In genomic region chr14:56217380-56218045, GRCh38 we compare ENCODE assay signal across 22 cellular contexts.
DNase-seq lines count a peak whose midpoint lies in the region; ATAC-seq and TF ChIP-seq lines count a peak whose summit lies in the region.
"Had no signal": no experiment of that assay in that cellular context is flagged by ENCODE, and none has a peak within 500 bp of the region (broad histone marks: within the 10 kb centered on the region; RNA-seq: fewer than 3 reads in every experiment).

No MANE protein-coding gene starts in this region.

- no peak for DNase-seq in IMR-90
- DNase-seq in chondrocyte (ENCODE audit: low spot score): no peak
- peak; percentile 32 for DNase-seq in renal cortical epithelial cell (ENCODE audit: low read depth)
- no peak for DNase-seq in MM.1S
- DNase-seq in ovary: no peak
- DNase-seq: activated CD4-positive, CD25-positive, alpha-beta regulatory T cell; activated CD8-positive, alpha-beta T cell treated with anti-CD3 and anti-CD28 coated beads, Interleukin-2, amount 10 ng/mL, durations not matched to agents 7 days and 5 days; activated naive CD4-positive, alpha-beta T cell treated with Interleukin-2 at 50 U/mL for 16 hours; activated T-cell treated with anti-CD3 and anti-CD28 coated beads, Interleukin-2, amount 50 U/mL, for 24 hours; Calu3; effector memory CD4-positive, alpha-beta T cell; esophagus squamous epithelium; HCEC 1CT; stimulated activated CD4-positive, alpha-beta T cell treated with anti-CD3 and anti-CD28 coated beads, Interleukin-2, amount 100 ng/mL, for 24 hours; stimulated activated naive B cell treated with anti-CD40 and anti-IgM and Interleukin-4, amounts not matched to agents 10 μg/mL and 1 μg/mL and 100 μg/mL, for 72 hours had no signal

- H3K9me2 ChIP-seq in OCI-LY1 (ENCODE audit: low read depth, low read length) (no peaks in the 10 kb centered on the region), MM.1S (replicated peaks; ENCODE audit: insufficient read depth, low read length) (no peaks in the 10 kb centered on the region)

- H3K14ac ChIP-seq in IMR-90 (replicated peaks; ENCODE audit: low read depth, low read length): peak overlapping the region; percentile 27; the same call in 1 of the 2 replicates

- no peak overlapping the region; a peak in 1 of 4 replicates for H4K8ac ChIP-seq in IMR-90 (ENCODE audit: low read depth in 2 of 2, low read length in 2 of 2)

- no peak overlapping the region for H2BK5ac ChIP-seq in IMR-90 (ENCODE audit: low read depth, low read length, poor library complexity, severe bottlenecking)

- POLR2A ChIA-PET in IMR-90 (lab: Charles Lee; ENCODE audit: unreplicated experiment): no interaction called here

- H3K27ac Mint-ChIP-seq in chondrocyte (ENCODE audit: unreplicated experiment): no peak overlapping the region
- H3K27ac Mint-ChIP-seq: activated CD8-positive, alpha-beta T cell treated with anti-CD3 and anti-CD28 coated beads, Interleukin-2, amount 10 ng/mL, durations not matched to agents 7 days and 5 days; activated T-cell treated with anti-CD3 and anti-CD28 coated beads, Interleukin-2, amount 50 U/mL, for 24 hours; natural killer cell treated with Interleukin-12 subunit alpha and Interleukin-12 subunit beta and Interleukin-15 and Interleukin-18, amount 100 ng/mL, for 72 hours; stimulated activated naive B cell treated with anti-CD40 and anti-IgM and Interleukin-4, amounts not matched to agents 10 μg/mL and 1 μg/mL and 100 μg/mL, for 72 hours had no signal

- peak overlapping the region; percentile 56; the same call in 1 of the 2 replicates for H3K23ac ChIP-seq in IMR-90 (ENCODE audit: low read depth, low read length)

- ATAC-seq in IMR-90 (ENCODE audit: low read depth) (no peak), GM19035 (IDR thresholded peaks at IDR 0.05; ENCODE audit: unreplicated experiment) (no peak)
- ATAC-seq: activated CD8-positive, alpha-beta T cell treated with anti-CD3 and anti-CD28 coated beads, Interleukin-2, amount 10 ng/mL, durations not matched to agents 7 days and 5 days; left cardiac atrium; natural killer cell treated with Interleukin-12 subunit alpha and Interleukin-12 subunit beta and Interleukin-15 and Interleukin-18, amount 100 ng/mL, for 72 hours had no signal

- intact Hi-C loops in IMR-90 (cut with micrococcal nuclease): no loop called here
- intact Hi-C loops in ovary (cut with DNase I): no loop called here

- no peak for TF ChIP-seq POLR2A in IMR-90 (IDR thresholded peaks at IDR 0.05; ENCODE audit: low read depth, low read length)
- TF ChIP-seq POLR2A in ovary (IDR thresholded peaks at IDR 0.05): no peak

- no peak overlapping the region for H3K4me3 ChIP-seq in IMR-90 (ENCODE audit: insufficient read depth, low read depth, low read length)
- peak overlapping the region; percentile 24 for H3K4me3 ChIP-seq in OCI-LY1 (ENCODE audit: low read depth, low read length, poor library complexity, severe bottlenecking)
- H3K4me3 ChIP-seq in MM.1S (ENCODE audit: low read length): no peak overlapping the region
- no peak overlapping the region for H3K4me3 ChIP-seq in ovary
- H3K4me3 ChIP-seq: esophagus squamous epithelium, prostate gland, thyroid gland had no signal

- TF ChIP-seq CTCF in IMR-90 (conservative IDR thresholded peaks at IDR 0.05; ENCODE audit: low read depth, low read length) (no peak), OCI-LY1 (IDR thresholded peaks at IDR 0.05; ENCODE audit: low read length) (no peak), chondrocyte (IDR thresholded peaks at IDR 0.05) (peak; percentile 23), MM.1S (IDR thresholded peaks at IDR 0.05; ENCODE audit: low read length) (no peak), ovary (IDR thresholded peaks at IDR 0.05) (no peak)

- H4K91ac ChIP-seq in IMR-90 (ENCODE audit: insufficient read depth, low read depth, low read length): peak overlapping the region; percentile 15; the same call in 1 of the 2 replicates

- TF ChIP-seq EP300 in ovary (IDR thresholded peaks at IDR 0.05): no peak

- H3K27ac ChIP-seq in IMR-90 (ENCODE audit: insufficient read depth, low read length) (no peak overlapping the region), OCI-LY1 (ENCODE audit: low read depth, low read length, poor library complexity, severe bottlenecking) (peak overlapping the region; percentile 71), MM.1S (ENCODE audit: low read length) (no peak overlapping the region), ovary (peak overlapping the region in 1 of 2 donors; percentile 31)
- H3K27ac ChIP-seq: esophagus squamous epithelium, prostate gland, thyroid gland had no signal

- H2AK5ac ChIP-seq in IMR-90 (ENCODE audit: low read depth, low read length): no peak overlapping the region

- H3K9me1 ChIP-seq in IMR-90 (ENCODE audit: insufficient read depth, low read length): peaks cover 18% of the 10 kb centered on the region

- H2AK9ac ChIP-seq in IMR-90 (replicated peaks; ENCODE audit: low read depth, low read length, poor library complexity): peak overlapping the region; percentile 44

- dilution Hi-C loops in IMR-90 (cut with HindIII; ENCODE audit: low sequenced_read_pairs, unreplicated experiment): no loop called here

- no peaks in the 10 kb centered on the region for H3K36me3 ChIP-seq in IMR-90 (ENCODE audit: control insufficient read depth, insufficient read depth, low read length)
- H3K36me3 ChIP-seq in OCI-LY1 (ENCODE audit: insufficient read depth, low read length): no peaks in the 10 kb centered on the region; the same call in 1 of the 2 replicates
- no peaks in the 10 kb centered on the region for H3K36me3 ChIP-seq in MM.1S (replicated peaks; ENCODE audit: insufficient read depth, low read length)
- no peaks in the 10 kb centered on the region for H3K36me3 ChIP-seq in ovary
- H3K36me3 ChIP-seq: esophagus squamous epithelium, prostate gland, thyroid gland had no signal

- BruUV-seq in IMR-90 (replicated peaks; lab: Mats Ljungman, UMichigan): no TSS peak

- H4K20me1 ChIP-seq in IMR-90 (ENCODE audit: insufficient read depth, low read length): no peaks in the 10 kb centered on the region; the same call in 1 of the 2 replicates
- no peaks in the 10 kb centered on the region for H4K20me1 ChIP-seq in OCI-LY1 (ENCODE audit: insufficient read depth, low read length)
- H4K20me1 ChIP-seq in MM.1S (ENCODE audit: insufficient read depth, low read length): no peaks in the 10 kb centered on the region

- H3K36me3 Mint-ChIP-seq in chondrocyte (ENCODE audit: low read depth): no peaks in the 10 kb centered on the region
- H3K36me3 Mint-ChIP-seq: natural killer cell treated with Interleukin-12 subunit alpha and Interleukin-12 subunit beta and Interleukin-15 and Interleukin-18, amount 100 ng/mL, for 72 hours; stimulated activated naive B cell treated with anti-CD40 and anti-IgM and Interleukin-4, amounts not matched to agents 10 μg/mL and 1 μg/mL and 100 μg/mL, for 72 hours had no signal

- H2BK120ac ChIP-seq in IMR-90 (ENCODE audit: low read depth, low read length): no peak overlapping the region

- H3K4me1 Mint-ChIP-seq in chondrocyte (ENCODE audit: low read depth): no peaks in the 10 kb centered on the region

- in situ Hi-C loops in IMR-90 (cut with MboI; ENCODE audit: low sequenced_read_pairs): no loop called here

- H3F3A ChIP-seq in OCI-LY1 (ENCODE audit: insufficient read depth, low read length) (no peaks in the 10 kb centered on the region), MM.1S (ENCODE audit: insufficient read depth, low read length) (no peaks in the 10 kb centered on the region)

- H3K56ac ChIP-seq in IMR-90 (ENCODE audit: extremely low read depth, insufficient read depth, low read length): no peak overlapping the region

- H3K27me3 ChIP-seq in IMR-90 (ENCODE audit: control insufficient read depth, insufficient read depth, low read length): no peaks in the 10 kb centered on the region
- H3K27me3 ChIP-seq in OCI-LY1 (ENCODE audit: insufficient read depth, low read length): no peaks in the 10 kb centered on the region
- H3K27me3 ChIP-seq in MM.1S (replicated peaks; ENCODE audit: insufficient read depth, low read length): no peaks in the 10 kb centered on the region
- H3K27me3 ChIP-seq in ovary: no peaks in the 10 kb centered on the region
- H3K27me3 ChIP-seq: esophagus squamous epithelium, thyroid gland had no signal

- WGBS in IMR-90 (ENCODE audit: extremely low coverage in 2 of 2, insufficient read length in 1 of 2), 2 experiments: no CpG with 5 or more reads among the region's 7 CpGs
- 57 to 73% (median 60%) methylated on average over 7 of the region's 7 CpGs for WGBS in ovary, 3 donors

- no peak overlapping the region for H3K4me2 ChIP-seq in IMR-90 (ENCODE audit: low read depth, low read length)
- H3K4me2 ChIP-seq in OCI-LY1 (ENCODE audit: low read length): peak overlapping the region; percentile 53
- H3K4me2 ChIP-seq in MM.1S (ENCODE audit: low read depth, low read length): no peak overlapping the region

- no peak overlapping the region for H4K5ac ChIP-seq in IMR-90 (ENCODE audit: low read depth, low read length)

- H3K9me3 Mint-ChIP-seq in chondrocyte (ENCODE audit: low read depth): no peaks in the 10 kb centered on the region
- H3K9me3 Mint-ChIP-seq: activated T-cell treated with anti-CD3 and anti-CD28 coated beads, Interleukin-2, amount 50 U/mL, for 24 hours; central memory CD8-positive, alpha-beta T cell; natural killer cell treated with Interleukin-12 subunit alpha and Interleukin-12 subunit beta and Interleukin-15 and Interleukin-18, amount 100 ng/mL, for 72 hours; stimulated activated naive B cell treated with anti-CD40 and anti-IgM and Interleukin-4, amounts not matched to agents 10 μg/mL and 1 μg/mL and 100 μg/mL, for 72 hours had no signal

- H2BK15ac ChIP-seq in IMR-90 (ENCODE audit: low read depth, low read length): peak overlapping the region; percentile 10; the same call in 1 of the 3 replicates

- H3K79me2 ChIP-seq in OCI-LY1 (ENCODE audit: insufficient read depth, low read length): no peaks in the 10 kb centered on the region
- H3K79me2 ChIP-seq in MM.1S (ENCODE audit: low read length): no peaks in the 10 kb centered on the region

- no peak overlapping the region for H2BK20ac ChIP-seq in IMR-90 (ENCODE audit: low read depth, low read length)

- peak overlapping the region; percentile 46; the same call in 1 of the 2 replicates for H3K4ac ChIP-seq in IMR-90 (ENCODE audit: low read depth, low read length)

- no peak overlapping the region for H3K4me3 Mint-ChIP-seq in chondrocyte (ENCODE audit: unreplicated experiment)
- H3K4me3 Mint-ChIP-seq: activated CD8-positive, alpha-beta T cell treated with anti-CD3 and anti-CD28 coated beads, Interleukin-2, amount 10 ng/mL, durations not matched to agents 7 days and 5 days; activated T-cell treated with anti-CD3 and anti-CD28 coated beads, Interleukin-2, amount 50 U/mL, for 24 hours; central memory CD8-positive, alpha-beta T cell; natural killer cell treated with Interleukin-12 subunit alpha and Interleukin-12 subunit beta and Interleukin-15 and Interleukin-18, amount 100 ng/mL, for 72 hours; stimulated activated naive B cell treated with anti-CD40 and anti-IgM and Interleukin-4, amounts not matched to agents 10 μg/mL and 1 μg/mL and 100 μg/mL, for 72 hours had no signal

- H3K9ac ChIP-seq in IMR-90 (ENCODE audit: low read depth, low read length): no peak overlapping the region
- 0 out of 2 replicates have a peak overlapping the region, but pooled peaks have one; percentile 14 for H3K9ac ChIP-seq in OCI-LY1 (ENCODE audit: low read length)
- no peak overlapping the region for H3K9ac ChIP-seq in MM.1S (ENCODE audit: low read length)

- H3K4me1 ChIP-seq in IMR-90 (ENCODE audit: control insufficient read depth, insufficient read depth, low read length) (peaks cover 16% of the 10 kb centered on the region), OCI-LY1 (ENCODE audit: insufficient read depth, low read length, severe bottlenecking) (peaks cover 76% of the 10 kb centered on the region), MM.1S (ENCODE audit: low read length) (no peaks in the 10 kb centered on the region), ovary (ENCODE audit: insufficient read depth) (peaks cover 32% of the 10 kb centered on the region)
- H3K4me1 ChIP-seq: prostate gland had no signal

- H3K18ac ChIP-seq in IMR-90 (ENCODE audit: low read depth, low read length): no peak overlapping the region

- H3K9me3 ChIP-seq in IMR-90 (ENCODE audit: control insufficient read depth, insufficient read depth, low read length): no peaks in the 10 kb centered on the region
- no peaks in the 10 kb centered on the region for H3K9me3 ChIP-seq in OCI-LY1 (ENCODE audit: low read length)
- H3K9me3 ChIP-seq in MM.1S (replicated peaks; ENCODE audit: insufficient read depth, low read length): no peaks in the 10 kb centered on the region
- no peaks in the 10 kb centered on the region for H3K9me3 ChIP-seq in ovary
- H3K9me3 ChIP-seq: esophagus squamous epithelium, prostate gland, thyroid gland had no signal

- H3K27me3 Mint-ChIP-seq in chondrocyte (ENCODE audit: low read depth): no peaks in the 10 kb centered on the region
- H3K27me3 Mint-ChIP-seq: activated T-cell treated with anti-CD3 and anti-CD28 coated beads, Interleukin-2, amount 50 U/mL, for 24 hours; central memory CD8-positive, alpha-beta T cell; natural killer cell treated with Interleukin-12 subunit alpha and Interleukin-12 subunit beta and Interleukin-15 and Interleukin-18, amount 100 ng/mL, for 72 hours; stimulated activated naive B cell treated with anti-CD40 and anti-IgM and Interleukin-4, amounts not matched to agents 10 μg/mL and 1 μg/mL and 100 μg/mL, for 72 hours had no signal

- H2AFZ ChIP-seq in IMR-90 (replicated peaks; ENCODE audit: low read length, poor library complexity) (no peak overlapping the region), OCI-LY1 (ENCODE audit: low read length) (no peak overlapping the region), MM.1S (ENCODE audit: low read length) (no peak overlapping the region)

- CTCF ChIA-PET in IMR-90 (lab: Yijun Ruan, JAX): interaction anchor here (1.0 kb wide), 1 partner anchor 125 kb away, joined by 6 read pairs; no protein-coding TSS in a partner anchor

- H3K79me1 ChIP-seq in IMR-90 (ENCODE audit: low read depth in 1 of 2, low read length in 2 of 2): peaks cover 20 to 51% of the 10 kb centered on the region in 2 experiments; a peak in 3 of 4 replicates

- no peak for TF ChIP-seq RAD21 in IMR-90 (IDR thresholded peaks at IDR 0.05; ENCODE audit: low read length)
